ENCODE assay signal across 14 cellular contexts in genomic region chr16:87323727-87324410, GRCh38. TPM values are rescaled to one million over a fixed set of nuclear protein-coding genes. Genes with fewer than 3 reads are reported as not detected.
"Had no signal": no experiment of that assay in that cellular context is flagged by ENCODE, and none has a peak within 500 bp of the region (broad histone marks: within the 10 kb centered on the region; RNA-seq: fewer than 3 reads in every experiment).

No MANE protein-coding gene starts in this region.

- DNase-seq: left ventricle myocardium superior, small intestine, stomach, testis had no signal

- H3K4me3 Mint-ChIP-seq: activated naive CD4-positive, alpha-beta T cell treated with anti-CD3 and anti-CD28 coated beads for 36 hours; activated naive CD8-positive, alpha-beta T cell treated with anti-CD3 and anti-CD28 coated beads, Interleukin-2, amount 50 U/mL, for 24 hours; natural killer cell treated with Interleukin-12 subunit alpha and Interleukin-12 subunit beta and Interleukin-15 and Interleukin-18, amount 100 ng/mL, for 72 hours; T-helper 1 cell treated with Interleukin-12 subunit alpha and Interleukin-12 subunit beta and Interleukin-4 antibody, amounts not matched to agents 30 μg/mL and 1 μg/mL, for 36 hours had no signal

- H3K27me3 ChIP-seq: ascending aorta, hepatocyte, stomach, testis, upper lobe of left lung had no signal

- H3K4me3 ChIP-seq: ascending aorta, hepatocyte, stomach, testis, upper lobe of left lung had no signal

- H3K27me3 Mint-ChIP-seq: activated naive CD8-positive, alpha-beta T cell treated with anti-CD3 and anti-CD28 coated beads, Interleukin-2, amount 50 U/mL, for 24 hours; natural killer cell treated with Interleukin-12 subunit alpha and Interleukin-12 subunit beta and Interleukin-15 and Interleukin-18, amount 100 ng/mL, for 72 hours; progenitor cell of endocrine pancreas had no signal

- H3K36me3 Mint-ChIP-seq: natural killer cell treated with Interleukin-12 subunit alpha and Interleukin-12 subunit beta and Interleukin-15 and Interleukin-18, amount 100 ng/mL, for 72 hours had no signal

- H3K9me3 ChIP-seq: ascending aorta, stomach, testis, upper lobe of left lung had no signal

- H3K36me3 ChIP-seq: WERI-Rb-1 had no signal

- H3K4me1 ChIP-seq: testis had no signal

- H3K9me3 Mint-ChIP-seq: activated naive CD4-positive, alpha-beta T cell treated with anti-CD3 and anti-CD28 coated beads for 36 hours; activated naive CD8-positive, alpha-beta T cell treated with anti-CD3 and anti-CD28 coated beads, Interleukin-2, amount 50 U/mL, for 24 hours; activated T-helper 2 cell treated with anti-CD3 and anti-CD28 coated beads, Interferon-gamma antibody, Interleukin-2, Interleukin-4, amounts not matched to agents 10 μg/mL and 5 μg/mL and 100 μg/mL, durations not matched to agents 14 hours and 24 hours and 36 hours; natural killer cell treated with Interleukin-12 subunit alpha and Interleukin-12 subunit beta and Interleukin-15 and Interleukin-18, amount 100 ng/mL, for 72 hours; T-helper 1 cell treated with Interleukin-12 subunit alpha and Interleukin-12 subunit beta and Interleukin-4 antibody, amounts not matched to agents 30 μg/mL and 1 μg/mL, for 36 hours had no signal

- H3K27ac ChIP-seq: ascending aorta, hepatocyte, testis, upper lobe of left lung, WERI-Rb-1 had no signal

- H3K27ac Mint-ChIP-seq: activated naive CD4-positive, alpha-beta T cell treated with anti-CD3 and anti-CD28 coated beads for 36 hours; activated naive CD8-positive, alpha-beta T cell treated with anti-CD3 and anti-CD28 coated beads, Interleukin-2, amount 50 U/mL, for 24 hours; activated T-helper 2 cell treated with anti-CD3 and anti-CD28 coated beads, Interferon-gamma antibody, Interleukin-2, Interleukin-4, amounts not matched to agents 10 μg/mL and 5 μg/mL and 100 μg/mL, durations not matched to agents 14 hours and 24 hours and 36 hours; natural killer cell treated with Interleukin-12 subunit alpha and Interleukin-12 subunit beta and Interleukin-15 and Interleukin-18, amount 100 ng/mL, for 72 hours; progenitor cell of endocrine pancreas had no signal

RNA-seq across cellular contexts. Expression of gene C16orf95, which starts 6.7 kb away (rescaled TPM):
- total RNA-seq: ascending aorta had no signal
